ENCODE assay signal across 10 cellular contexts in the genomic region with DNA sequence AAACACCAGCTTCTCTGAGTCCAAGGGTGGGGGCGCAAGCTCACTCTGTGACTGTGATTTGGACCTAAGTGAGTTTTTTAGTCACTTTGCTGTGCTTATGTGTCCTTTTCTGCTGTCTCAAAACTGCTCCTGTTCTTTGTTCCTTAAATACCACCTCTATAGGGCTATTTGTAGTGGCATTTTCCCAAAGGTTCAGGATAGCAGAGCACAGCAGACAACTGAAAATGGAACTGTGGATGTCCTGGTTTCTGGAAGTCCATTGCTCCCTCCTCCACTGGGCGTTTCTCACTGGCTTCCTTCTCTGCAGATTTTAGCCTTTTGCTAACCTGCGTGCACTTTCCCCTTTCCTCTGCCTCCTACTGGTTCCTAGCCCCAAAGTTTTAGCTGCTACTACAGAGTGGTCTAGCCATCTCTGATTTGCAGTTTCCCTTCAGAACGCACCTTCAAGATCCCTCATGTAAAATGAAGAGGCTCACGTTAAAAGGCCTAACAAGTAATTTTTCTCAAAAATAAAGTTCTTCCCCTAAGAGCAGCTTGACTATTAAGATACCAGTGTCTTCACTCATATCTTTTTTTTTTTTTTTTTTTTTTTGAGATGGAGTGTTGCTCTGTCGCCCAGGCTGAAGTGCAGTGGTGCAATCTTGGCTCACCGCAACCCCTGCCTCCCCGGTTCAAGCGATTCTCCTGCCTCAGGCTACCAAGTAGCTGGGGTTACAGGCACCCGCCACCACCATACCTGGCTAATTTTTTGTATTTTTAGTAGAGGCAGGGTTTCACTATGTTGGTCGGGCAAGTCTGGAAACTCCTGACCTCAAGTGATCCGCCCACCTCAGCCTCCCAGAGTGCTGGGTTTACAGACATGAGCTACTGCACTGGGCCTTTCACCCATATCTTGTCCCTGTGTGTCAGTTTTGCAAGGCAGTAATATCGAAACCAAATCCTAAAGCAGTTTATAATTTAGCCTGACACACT. TPM values are rescaled to one million over a fixed set of nuclear protein-coding genes. Genes with fewer than 3 reads are reported as not detected.
DNase-seq lines count a peak whose midpoint lies in the region; ATAC-seq and TF ChIP-seq lines count a peak whose summit lies in the region.
"Had no signal": no experiment of that assay in that cellular context is flagged by ENCODE, and none has a peak within 500 bp of the region (broad histone marks: within the 10 kb centered on the region; RNA-seq: fewer than 3 reads in every experiment).

No MANE protein-coding gene starts in this region.

- no peak overlapping the region for H3K27ac ChIP-seq in vagina
- H3K27ac ChIP-seq: body of pancreas had no signal

- peaks cover 17% of the 10 kb centered on the region for H3K36me3 Mint-ChIP-seq in activated CD4-positive, alpha-beta T cell treated with anti-CD3 and anti-CD28 coated beads, Interleukin-2, amount 10 ng/mL, durations not matched to agents 24 days and 14 days (ENCODE audit: low read depth)
- H3K36me3 Mint-ChIP-seq in activated T-helper 17 cell treated with anti-CD3 and anti-CD28 coated beads, Interleukin-2, amount 50 U/mL, for 72 hours (ENCODE audit: low read depth) = peaks cover 22% of the 10 kb centered on the region

- no peaks in the 10 kb centered on the region for H3K27me3 Mint-ChIP-seq in activated CD4-positive, alpha-beta T cell treated with anti-CD3 and anti-CD28 coated beads, Interleukin-2, amount 10 ng/mL, durations not matched to agents 24 days and 14 days
- H3K27me3 Mint-ChIP-seq in activated T-helper 17 cell treated with anti-CD3 and anti-CD28 coated beads, Interleukin-2, amount 50 U/mL, for 72 hours = no peaks in the 10 kb centered on the region

- no peak overlapping the region for H3K4me3 Mint-ChIP-seq in activated CD4-positive, alpha-beta T cell treated with anti-CD3 and anti-CD28 coated beads, Interleukin-2, amount 10 ng/mL, durations not matched to agents 24 days and 14 days
- peak overlapping the region; percentile 45 for H3K4me3 Mint-ChIP-seq in activated T-helper 17 cell treated with anti-CD3 and anti-CD28 coated beads, Interleukin-2, amount 50 U/mL, for 72 hours

- H3K27me3 ChIP-seq in vagina = no peaks in the 10 kb centered on the region
- H3K27me3 ChIP-seq: body of pancreas had no signal

- peak; percentile 90 for ATAC-seq in HG02981 (IDR thresholded peaks at IDR 0.05; ENCODE audit: unreplicated experiment)
- ATAC-seq in activated T-helper 17 cell treated with anti-CD3 and anti-CD28 coated beads, Interleukin-2, amount 50 U/mL, for 72 hours (replicated peaks) = peak; percentile 91

- no peaks in the 10 kb centered on the region for H3K9me3 ChIP-seq in vagina
- H3K9me3 ChIP-seq: body of pancreas had no signal

- H3K4me1 ChIP-seq in vagina = peaks cover 16% of the 10 kb centered on the region

- TF ChIP-seq POLR2A in vagina (IDR thresholded peaks at IDR 0.05) = no peak

- H3K4me1 Mint-ChIP-seq in activated CD4-positive, alpha-beta T cell treated with anti-CD3 and anti-CD28 coated beads, Interleukin-2, amount 10 ng/mL, durations not matched to agents 24 days and 14 days = peaks cover 12% of the 10 kb centered on the region
- H3K4me1 Mint-ChIP-seq in activated T-helper 17 cell treated with anti-CD3 and anti-CD28 coated beads, Interleukin-2, amount 50 U/mL, for 72 hours = peaks cover 23% of the 10 kb centered on the region

- peak; percentile 3 to 11 for DNase-seq in activated CD4-positive, alpha-beta T cell treated with anti-CD3 and anti-CD28 coated beads, Interleukin-2, amount 50 U/mL, for 24 hours (ENCODE audit: low read depth in 1 of 2, low spot score in 1 of 2)
- no peak for DNase-seq in activated CD4-positive, alpha-beta T cell treated with anti-CD3 and anti-CD28 coated beads, Interleukin-2, amount 10 ng/mL, durations not matched to agents 24 days and 14 days
- peak; percentile 15 for DNase-seq in stimulated activated CD8-positive, alpha-beta memory T cell treated with anti-CD3 and anti-CD28 coated beads, Interleukin-4, amount 100 ng/mL, for 24 hours (ENCODE audit: low read depth)
- DNase-seq in pons (ENCODE audit: low spot score) (no peak), vagina (ENCODE audit: extremely low spot score in 2 of 2) (no peak), activated gamma-delta T cell treated with Interleukin-2 at 50 U/mL for 16 hours (no peak)
- DNase-seq: body of pancreas, KG1 had no signal

- TF ChIP-seq CTCF in vagina (IDR thresholded peaks at IDR 0.05) = no peak

- no peaks in the 10 kb centered on the region for H3K9me3 Mint-ChIP-seq in activated CD4-positive, alpha-beta T cell treated with anti-CD3 and anti-CD28 coated beads, Interleukin-2, amount 10 ng/mL, durations not matched to agents 24 days and 14 days
- no peaks in the 10 kb centered on the region for H3K9me3 Mint-ChIP-seq in activated T-helper 17 cell treated with anti-CD3 and anti-CD28 coated beads, Interleukin-2, amount 50 U/mL, for 72 hours

- H3K4me3 ChIP-seq in vagina = no peak overlapping the region
- H3K4me3 ChIP-seq: body of pancreas had no signal

- peaks cover 0 to 25% of the 10 kb centered on the region in 2 donors for H3K36me3 ChIP-seq in vagina

- intact Hi-C loops in activated CD4-positive, alpha-beta T cell treated with anti-CD3 and anti-CD28 coated beads, Interleukin-2, amount 10 ng/mL, durations not matched to agents 24 days and 14 days (cut with micrococcal nuclease) = no loop called here
- intact Hi-C loops in vagina (cut with DNase I) = no loop called here

- H3K27ac Mint-ChIP-seq in activated CD4-positive, alpha-beta T cell treated with anti-CD3 and anti-CD28 coated beads, Interleukin-2, amount 10 ng/mL, durations not matched to agents 24 days and 14 days = no peak overlapping the region
- peak overlapping the region; percentile 69 for H3K27ac Mint-ChIP-seq in activated T-helper 17 cell treated with anti-CD3 and anti-CD28 coated beads, Interleukin-2, amount 50 U/mL, for 72 hours

RNA-seq across cellular contexts. Expression of a gene that starts 25.8 kb away (rescaled TPM):
- 39.9 and 43.4 TPM in 2 replicates for total RNA-seq in activated CD4-positive, alpha-beta T cell treated with anti-CD3 and anti-CD28 coated beads, Interleukin-2, amount 10 ng/mL, durations not matched to agents 24 days and 14 days
- total RNA-seq in activated T-helper 17 cell treated with anti-CD3 and anti-CD28 coated beads, Interleukin-2, amount 50 U/mL, for 72 hours = 10 to 100 TPM; 17.8 to 21.8 TPM
- 65.6 TPM for total RNA-seq in vagina

RNA-seq across cellular contexts. Expression of a gene that starts 55.0 kb away (rescaled TPM):
- total RNA-seq in activated CD4-positive, alpha-beta T cell treated with anti-CD3 and anti-CD28 coated beads, Interleukin-2, amount 10 ng/mL, durations not matched to agents 24 days and 14 days = 79.0 and 79.3 TPM in 2 replicates
- total RNA-seq in activated T-helper 17 cell treated with anti-CD3 and anti-CD28 coated beads, Interleukin-2, amount 50 U/mL, for 72 hours = 10 to 100 TPM; 36.1 to 46.2 TPM
- 47.6 TPM for total RNA-seq in vagina

Comparison
In these comparisons a context has a peak if more than half of its experiments do, and no peak if none do; other contexts are left out.
1. DNase-seq: peak in activated CD4-positive, alpha-beta T cell treated with anti-CD3 and anti-CD28 coated beads, Interleukin-2, amount 50 U/mL, for 24 hours (2 of 2) and stimulated activated CD8-positive, alpha-beta memory T cell treated with anti-CD3 and anti-CD28 coated beads, Interleukin-4, amount 100 ng/mL, for 24 hours (single experiment); none in activated CD4-positive, alpha-beta T cell treated with anti-CD3 and anti-CD28 coated beads, Interleukin-2, amount 10 ng/mL, durations not matched to agents 24 days and 14 days (single experiment), pons (single experiment), vagina (0 of 2) and activated gamma-delta T cell treated with Interleukin-2 at 50 U/mL for 16 hours (single experiment).